In the genomic region with DNA sequence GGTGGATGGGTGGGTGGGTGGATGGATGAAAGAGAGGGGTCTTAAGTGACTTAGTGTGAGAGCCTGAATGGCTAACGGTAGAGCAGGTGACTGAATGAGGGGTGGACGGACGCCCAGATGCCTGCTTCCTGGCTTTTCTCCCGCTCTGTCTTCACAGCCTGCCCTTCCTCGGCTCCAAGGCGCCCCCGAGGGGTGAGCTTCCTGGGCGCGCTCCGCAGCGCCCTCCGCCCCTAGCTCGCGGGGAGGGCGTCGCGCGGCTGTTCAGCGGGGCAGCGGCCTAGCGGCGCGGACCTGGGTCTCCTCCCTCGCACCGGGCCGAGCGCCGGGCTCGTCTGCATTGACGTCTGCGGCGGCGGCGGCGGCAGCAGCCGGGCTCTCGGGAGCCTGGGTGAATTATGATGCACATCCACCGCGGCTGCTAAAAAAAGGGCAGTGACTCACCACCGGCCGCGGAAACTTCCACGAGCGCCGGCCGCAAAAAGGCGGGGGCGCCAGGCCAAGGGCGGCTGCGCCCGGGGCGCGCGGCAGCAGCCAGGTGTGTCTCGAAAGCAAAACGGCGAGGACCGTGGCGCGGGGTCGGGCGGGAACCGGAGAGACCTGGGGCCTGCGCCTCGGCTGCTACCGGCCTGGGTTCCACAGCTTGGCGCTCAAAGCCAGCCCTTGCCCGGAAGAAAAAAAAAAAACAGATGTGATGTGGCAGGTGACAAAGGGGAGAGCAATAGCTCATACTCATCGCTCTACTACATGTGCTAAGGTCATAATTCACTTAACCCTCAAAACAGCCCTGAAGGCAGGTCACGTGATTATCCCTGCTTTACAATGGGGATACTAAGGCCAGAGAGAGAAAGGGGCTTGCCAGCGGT, we compare ENCODE assay signal across 8 cellular contexts.
DNase-seq lines count a peak whose midpoint lies in the region; ATAC-seq and TF ChIP-seq lines count a peak whose summit lies in the region.

No MANE protein-coding gene starts in this region.

- H3K79me2 ChIP-seq in DND-41 (ENCODE audit: insufficient read depth, low read length) = no peaks in the 10 kb centered on the region

- intact Hi-C loops in aorta (cut with DNase I) = loop anchor here (10.0 kb wide), 2 partner anchors 168 to 258 kb away; no protein-coding TSS in a partner anchor

- ATAC-seq in DND-41 (ENCODE audit: insufficient read depth, low read depth) (peak; percentile 88), GM21515 (IDR thresholded peaks at IDR 0.05; ENCODE audit: unreplicated experiment) (peak; percentile 87), aorta (ENCODE audit: low FRiP score) (peak; percentile 95)

- WGBS in aorta, 2 donors = 2% methylated on average over 62 to 71 of the region's 71 CpGs

- TF ChIP-seq CTCF in DND-41 (IDR thresholded peaks at IDR 0.05; ENCODE audit: borderline replicate concordance, extremely low read depth, low read length, poor library complexity, severe bottlenecking) = peak; percentile 66
- TF ChIP-seq CTCF in astrocyte of the cerebellum (IDR thresholded peaks at IDR 0.05; ENCODE audit: low read depth, low read length, missing control alignments) = peak; percentile 21
- peak; percentile 35 for TF ChIP-seq CTCF in retinal pigment epithelial cell (conservative IDR thresholded peaks at IDR 0.05; ENCODE audit: low read depth, low read length)

- DNase-seq in DND-41 (peak; percentile 85), T-helper 2 cell (peak in 4 of 5 experiments; percentile 6 to 81 (median 69)), astrocyte of the cerebellum (ENCODE audit: low read depth) (peak; percentile 70), hepatic stellate cell (ENCODE audit: low spot score) (peak; percentile 84), retinal pigment epithelial cell (ENCODE audit: low read depth) (peak; percentile 43), aorta (peak; percentile 92 to 96)

- H3K4me3 ChIP-seq in DND-41 (ENCODE audit: low read depth in 1 of 2, low read length in 2 of 2) (peak overlapping the region in 1 of 2 experiments; percentile 50; a peak in 3 of 4 replicates), HUES48 (ENCODE audit: low read depth, low read length) (peak overlapping the region; percentile 44; the same call in 1 of the 2 replicates), astrocyte of the cerebellum (ENCODE audit: low read depth, low read length) (peak overlapping the region; percentile 26), retinal pigment epithelial cell (ENCODE audit: low read length) (peak overlapping the region; percentile 33), aorta (ENCODE audit: low read length in 2 of 2) (no peak overlapping the region)

- H3K27ac ChIP-seq in DND-41 (ENCODE audit: low read length) = peak overlapping the region; percentile 61
- H3K27ac ChIP-seq in HUES48 (ENCODE audit: low read depth, low read length) = no peak overlapping the region
- peak overlapping the region; percentile 59 to 83 for H3K27ac ChIP-seq in aorta (ENCODE audit: low read depth in 1 of 2, low read length in 2 of 2)

- in situ Hi-C loops in astrocyte of the cerebellum (cut with HindIII; ENCODE audit: low sequenced_read_pairs) = no loop called here

- H4K20me1 ChIP-seq in DND-41 (ENCODE audit: insufficient read depth, low read length) = no peaks in the 10 kb centered on the region

- H3K9me3 ChIP-seq in DND-41 (ENCODE audit: insufficient read depth, low read length, severe bottlenecking) (no peaks in the 10 kb centered on the region), HUES48 (ENCODE audit: control insufficient read depth, insufficient read depth, low read length) (no peaks in the 10 kb centered on the region), aorta (ENCODE audit: control insufficient read depth, low read length) (no peaks in the 10 kb centered on the region)

- no peaks in the 10 kb centered on the region for H3K36me3 ChIP-seq in DND-41 (ENCODE audit: insufficient read depth, low read length)
- H3K36me3 ChIP-seq in HUES48 (ENCODE audit: control insufficient read depth, insufficient read depth, low read length) = no peaks in the 10 kb centered on the region
- no peaks in the 10 kb centered on the region for H3K36me3 ChIP-seq in aorta (ENCODE audit: control insufficient read depth in 1 of 2, insufficient read depth in 2 of 2, low read length in 1 of 2)

- peak overlapping the region; percentile 80 for H3K4me2 ChIP-seq in DND-41 (ENCODE audit: insufficient read depth, low read length)

- peak overlapping the region; percentile 69 for H2AFZ ChIP-seq in DND-41 (ENCODE audit: low read depth, low read length)

- peaks cover 24% of the 10 kb centered on the region for H3K4me1 ChIP-seq in DND-41 (ENCODE audit: insufficient read depth, low read length)
- peaks cover 23% of the 10 kb centered on the region for H3K4me1 ChIP-seq in HUES48 (ENCODE audit: control insufficient read depth, insufficient read depth, low read length)
- peaks cover 5 to 6% of the 10 kb centered on the region in 2 donors for H3K4me1 ChIP-seq in aorta (ENCODE audit: control insufficient read depth in 1 of 2, insufficient read depth in 2 of 2, low read length in 2 of 2)

- H3K27me3 ChIP-seq in DND-41 (ENCODE audit: insufficient read depth, low read length, poor library complexity) (no peaks in the 10 kb centered on the region), HUES48 (ENCODE audit: control insufficient read depth, insufficient read depth, low read length) (peaks cover 18% of the 10 kb centered on the region), aorta (ENCODE audit: control insufficient read depth in 1 of 2, insufficient read depth in 2 of 2, low read length in 1 of 2) (no peaks in the 10 kb centered on the region)

- peak overlapping the region; percentile 55 for H3K9ac ChIP-seq in DND-41 (ENCODE audit: low read depth, low read length)
- H3K9ac ChIP-seq in HUES48 (ENCODE audit: low read depth, low read length) = no peak overlapping the region

Comparison
In these comparisons a context has a peak if more than half of its experiments do, and no peak if none do; other contexts are left out.
1. DNase-seq: peak in every context shown above with its lines; median percentile 94 in aorta; 85 in DND-41; 84 in hepatic stellate cell; 70 in astrocyte of the cerebellum; 69 in T-helper 2 cell; 43 in retinal pigment epithelial cell.
2. H3K4me3 ChIP-seq: peak in HUES48 (single experiment), astrocyte of the cerebellum (single experiment) and retinal pigment epithelial cell (single experiment); none in aorta (0 of 2).
3. Peak in every context shown above with its lines, with median percentiles within 50 percentile points of each other: ATAC-seq and CTCF ChIP-seq.